Comparison of ENCODE assay signal across 9 cellular contexts in genomic region chr11:16883179-16883578, GRCh38.
DNase-seq lines count a peak whose midpoint lies in the region; ATAC-seq and TF ChIP-seq lines count a peak whose summit lies in the region.
"Had no signal": no experiment of that assay in that cellular context is flagged by ENCODE, and none has a peak within 500 bp of the region (broad histone marks: within the 10 kb centered on the region; RNA-seq: fewer than 3 reads in every experiment).

No MANE protein-coding gene starts in this region.

- intact Hi-C loops in colonic mucosa (cut with DNase I), result no loop called here

- H3K27ac ChIP-seq in colonic mucosa (no peak overlapping the region), osteoblast (ENCODE audit: low read depth, low read length) (no peak overlapping the region), GM23248 (no peak overlapping the region)

- TF ChIP-seq CTCF in colonic mucosa (IDR thresholded peaks at IDR 0.05), result no peak
- peak; percentile 19 for TF ChIP-seq CTCF in osteoblast (IDR thresholded peaks at IDR 0.05; ENCODE audit: extremely low read depth, low read depth, low read length)

- H3K4me1 ChIP-seq in colonic mucosa, result no peaks in the 10 kb centered on the region
- peaks cover 8% of the 10 kb centered on the region for H3K4me1 ChIP-seq in osteoblast (ENCODE audit: insufficient read depth, low read length)
- no peaks in the 10 kb centered on the region for H3K4me1 ChIP-seq in GM23248 (ENCODE audit: insufficient read depth)

- no peak overlapping the region for H3K4me3 ChIP-seq in colonic mucosa
- no peak overlapping the region for H3K4me3 ChIP-seq in osteoblast (ENCODE audit: insufficient read depth, low read length)
- H3K4me3 ChIP-seq in GM23248, result no peak overlapping the region

- no peaks in the 10 kb centered on the region for H3K9me3 ChIP-seq in colonic mucosa
- H3K9me3 ChIP-seq in osteoblast (ENCODE audit: low read depth, low read length), result no peaks in the 10 kb centered on the region
- no peaks in the 10 kb centered on the region for H3K9me3 ChIP-seq in GM23248 (ENCODE audit: low read depth)

- H3K79me2 ChIP-seq in osteoblast (ENCODE audit: insufficient read depth, low read length), result no peaks in the 10 kb centered on the region
- H3K79me2 ChIP-seq in GM23248 (ENCODE audit: insufficient read depth), result no peaks in the 10 kb centered on the region

- no peak overlapping the region for H3K4me2 ChIP-seq in osteoblast (ENCODE audit: insufficient read depth, low read length)
- H3K4me2 ChIP-seq in GM23248 (ENCODE audit: unreplicated experiment), result no peak overlapping the region

- H3K9ac ChIP-seq in colonic mucosa (ENCODE audit: low read depth in 2 of 2, low read length in 2 of 2) (no peak overlapping the region), GM23248 (no peak overlapping the region)

- H3F3A ChIP-seq in GM23248 (ENCODE audit: insufficient read depth), result no peaks in the 10 kb centered on the region

- no peak for ATAC-seq in GM18519 (IDR thresholded peaks at IDR 0.05; ENCODE audit: low FRiP score, unreplicated experiment)
- ATAC-seq in GM21737 (IDR thresholded peaks at IDR 0.05; ENCODE audit: unreplicated experiment), result no peak
- ATAC-seq: natural killer cell had no signal

- H3K36me3 ChIP-seq in colonic mucosa, result no peaks in the 10 kb centered on the region
- no peaks in the 10 kb centered on the region for H3K36me3 ChIP-seq in osteoblast (ENCODE audit: insufficient read depth, low read length)
- H3K36me3 ChIP-seq in GM23248 (ENCODE audit: low read depth), result no peaks in the 10 kb centered on the region

- H3K9me2 ChIP-seq in GM23248 (ENCODE audit: insufficient read depth), result no peaks in the 10 kb centered on the region

- in situ Hi-C loops in GM23248 (cut with MboI), result no loop called here

- no peaks in the 10 kb centered on the region for H3K27me3 ChIP-seq in colonic mucosa
- no peaks in the 10 kb centered on the region for H3K27me3 ChIP-seq in osteoblast (ENCODE audit: insufficient read depth, low read length)
- H3K27me3 ChIP-seq in GM23248 (replicated peaks; ENCODE audit: insufficient read depth), result peaks cover 34% of the 10 kb centered on the region

- DNase-seq in Daoy (ENCODE audit: low read depth), result peak; percentile 48
- DNase-seq in NCI-H2107 (lab: John Stamatoyannopoulos, UW), result peak; percentile 46
- peak; percentile 22 for DNase-seq in colonic mucosa
- no peak for DNase-seq in osteoblast (ENCODE audit: insufficient read length, low spot score, missing footprints)
- no peak for DNase-seq in GM23248
- DNase-seq in NCI-H1417 treated with DMSO at 0.1 percent for 48 hours (lab: John Stamatoyannopoulos, UW), result no peak
- DNase-seq: natural killer cell had no signal

- H4K20me1 ChIP-seq in osteoblast (ENCODE audit: insufficient read depth, low read length) (no peaks in the 10 kb centered on the region), GM23248 (ENCODE audit: insufficient read depth) (no peaks in the 10 kb centered on the region)

- no peak overlapping the region for H2AFZ ChIP-seq in osteoblast (ENCODE audit: low read length)
- H2AFZ ChIP-seq in GM23248, result no peak overlapping the region

- 63 to 78% methylated on average over 3 of the region's 3 CpGs for WGBS in GM23248 (ENCODE audit: low coverage in 1 of 2, low lambda C conversion rate in 2 of 2, missing lambda C conversion rate in 2 of 2), 2 experiments

Comparison
In these comparisons a context has a peak if more than half of its experiments do, and no peak if none do; other contexts are left out.
1. DNase-seq: peak in Daoy (single experiment), NCI-H2107 (single experiment) and colonic mucosa (single experiment); none in osteoblast (single experiment), GM23248 (single experiment) and NCI-H1417 treated with DMSO at 0.1 percent for 48 hours (single experiment).